ENCODE assay signal across 10 cellular contexts in the genomic region with DNA sequence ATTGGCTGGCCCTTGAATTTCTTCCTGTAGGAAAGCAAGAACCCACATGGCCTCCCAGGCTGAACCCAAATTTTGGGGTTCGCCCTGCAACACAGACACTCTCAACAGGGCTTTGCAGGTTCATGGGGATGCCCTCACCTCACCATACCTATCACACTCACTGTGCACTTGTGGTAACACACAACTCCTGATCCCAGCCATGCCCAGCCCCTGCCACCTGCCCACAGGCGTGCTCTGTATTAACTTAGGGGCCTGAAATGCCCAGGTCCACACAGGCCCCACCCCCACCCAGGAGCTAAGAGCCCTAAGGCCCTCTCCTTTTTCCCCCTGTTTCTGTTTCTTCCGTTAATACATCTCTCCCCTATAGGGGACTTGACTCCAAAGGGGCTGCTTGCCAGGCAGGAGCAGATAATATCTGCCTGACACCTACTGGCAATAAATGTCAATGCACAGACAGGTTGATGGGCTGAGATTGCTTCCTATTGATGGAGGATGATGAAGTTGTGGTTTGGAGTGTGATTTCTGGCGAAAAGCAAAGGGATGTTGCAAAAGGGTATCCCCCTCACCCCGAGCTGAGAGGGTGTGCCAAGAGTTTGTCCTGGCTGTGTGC.
DNase-seq lines count a peak whose midpoint lies in the region; ATAC-seq and TF ChIP-seq lines count a peak whose summit lies in the region.
"Had no signal": no experiment of that assay in that cellular context is flagged by ENCODE, and none has a peak within 500 bp of the region (broad histone marks: within the 10 kb centered on the region; RNA-seq: fewer than 3 reads in every experiment).

No MANE protein-coding gene starts in this region.

- H4K8ac ChIP-seq in neuronal stem cell (ENCODE audit: low read depth, low read length) = no peak overlapping the region

- no peaks in the 10 kb centered on the region; the same call in 1 of the 2 replicates for H3K9me3 ChIP-seq in Loucy (ENCODE audit: insufficient read depth, low read depth, low read length)
- H3K9me3 ChIP-seq in neuronal stem cell (replicated peaks in 1 of 2; ENCODE audit: control insufficient read depth in 2 of 2, insufficient read depth in 1 of 2, low read depth in 1 of 2, low read length in 2 of 2) = no peaks in the 10 kb centered on the region

- no peak for ATAC-seq in GM19395 (IDR thresholded peaks at IDR 0.05; ENCODE audit: unreplicated experiment)

- no peaks in the 10 kb centered on the region for H3K9me2 ChIP-seq in Loucy (replicated peaks; ENCODE audit: low read depth, low read length)

- no peak overlapping the region for H2BK12ac ChIP-seq in neuronal stem cell (ENCODE audit: low read length)

- H3K79me2 ChIP-seq in Loucy (ENCODE audit: insufficient read depth, low read length) = no peaks in the 10 kb centered on the region

- H4K20me1 ChIP-seq in Loucy (ENCODE audit: insufficient read depth, low read length, poor library complexity, severe bottlenecking) = no peaks in the 10 kb centered on the region

- DNase-seq in DMS 273 (lab: John Stamatoyannopoulos, UW; ENCODE audit: unreplicated experiment) (peak; percentile 62), DMS 273 treated with DMSO at 0.1 percent for 48 hours (lab: John Stamatoyannopoulos, UW) (no peak), choroid plexus epithelial cell (ENCODE audit: low read depth) (peak; percentile 2), neuronal stem cell (ENCODE audit: low spot score) (peak; percentile 15), NCI-H2227 (lab: John Stamatoyannopoulos, UW; ENCODE audit: unreplicated experiment) (no peak)
- DNase-seq in stimulated activated naive CD4-positive, alpha-beta T cell (lab: John Stamatoyannopoulos, UW) = no peak
- DNase-seq: 8988T, NCI-H446 treated with DMSO at 0.1 percent for 48 hours had no signal

- no peak overlapping the region for H3K4me3 ChIP-seq in Loucy (ENCODE audit: low read length, poor library complexity, severe bottlenecking)
- H3K4me3 ChIP-seq in choroid plexus epithelial cell (ENCODE audit: low read depth, low read length) = no peak overlapping the region
- no peak overlapping the region for H3K4me3 ChIP-seq in neuronal stem cell (ENCODE audit: low read length in 2 of 2)

- no peak overlapping the region for H3K9ac ChIP-seq in Loucy (ENCODE audit: low read depth, low read length, poor library complexity, severe bottlenecking)
- peak overlapping the region; percentile 7 for H3K9ac ChIP-seq in neuronal stem cell (ENCODE audit: low read depth, low read length, poor library complexity)

- TF ChIP-seq CTCF in Loucy (conservative IDR thresholded peaks at IDR 0.05; ENCODE audit: low read length) (peak; percentile 50), choroid plexus epithelial cell (conservative IDR thresholded peaks at IDR 0.05; ENCODE audit: low read depth, low read length) (no peak)

- no peak overlapping the region for H4K91ac ChIP-seq in neuronal stem cell (ENCODE audit: low read depth, low read length, poor library complexity)

- H3K27me3 ChIP-seq in Loucy (ENCODE audit: insufficient read depth, low read length, poor library complexity, severe bottlenecking) (no peaks in the 10 kb centered on the region), neuronal stem cell (ENCODE audit: control insufficient read depth in 3 of 3, insufficient read depth in 3 of 3, low read depth in 1 of 3, low read length in 3 of 3) (peaks cover 0 to 3% (median 0%) of the 10 kb centered on the region in 3 experiments)

- peak overlapping the region; percentile 26 for H3K23ac ChIP-seq in neuronal stem cell (ENCODE audit: low read depth, low read length, poor library complexity)

- H3K4me1 ChIP-seq in Loucy (ENCODE audit: insufficient read depth, low read length, poor library complexity, severe bottlenecking) (no peaks in the 10 kb centered on the region), neuronal stem cell (ENCODE audit: control insufficient read depth in 2 of 2, insufficient read depth in 1 of 2, low read depth in 1 of 2, low read length in 2 of 2) (peaks cover 0 to 6% of the 10 kb centered on the region in 2 donors)

- no peaks in the 10 kb centered on the region for H3F3A ChIP-seq in Loucy (ENCODE audit: low read depth)

- H3K4ac ChIP-seq in neuronal stem cell (ENCODE audit: low read length) = no peak overlapping the region

- no peak overlapping the region for H2AFZ ChIP-seq in Loucy (ENCODE audit: low read length)
- H2AFZ ChIP-seq in neuronal stem cell (ENCODE audit: low read length) = no peak overlapping the region

- H3K27ac ChIP-seq in neuronal stem cell (replicated peaks; ENCODE audit: low read length) = no peak overlapping the region

- H3K36me3 ChIP-seq in Loucy (ENCODE audit: insufficient read depth, low read length) = no peaks in the 10 kb centered on the region
- no peaks in the 10 kb centered on the region for H3K36me3 ChIP-seq in neuronal stem cell (replicated peaks in 1 of 2; ENCODE audit: control insufficient read depth in 2 of 2, insufficient read depth in 2 of 2, low read length in 2 of 2)

- H3K14ac ChIP-seq in neuronal stem cell (ENCODE audit: low read length) = no peak overlapping the region

- H2BK120ac ChIP-seq in neuronal stem cell (ENCODE audit: low read depth, low read length) = no peak overlapping the region

- WGBS in neuronal stem cell (ENCODE audit: extremely low coverage in 2 of 2, insufficient read length in 2 of 2, insufficient replicate concordance in 1 of 2), 2 donors = no CpG with 5 or more reads among the region's 5 CpGs

- H3K4me2 ChIP-seq in Loucy (ENCODE audit: low read depth, low read length, poor library complexity, severe bottlenecking) = no peak overlapping the region
- no peak overlapping the region for H3K4me2 ChIP-seq in neuronal stem cell (ENCODE audit: insufficient read depth, low read length, poor library complexity, severe bottlenecking)

- no peak overlapping the region for H2BK5ac ChIP-seq in neuronal stem cell (ENCODE audit: low read length)

- no peak overlapping the region for H2AK5ac ChIP-seq in neuronal stem cell (ENCODE audit: low read depth, low read length)

- peak overlapping the region; percentile 58 for H3K18ac ChIP-seq in neuronal stem cell (ENCODE audit: low read length)

- no peak overlapping the region for H2BK15ac ChIP-seq in neuronal stem cell (ENCODE audit: low read length)

- no peaks in the 10 kb centered on the region for H3K79me1 ChIP-seq in neuronal stem cell (ENCODE audit: low read depth, low read length)

Comparison
In these comparisons a context has a peak if more than half of its experiments do, and no peak if none do; other contexts are left out.
1. DNase-seq: peak in DMS 273 (single experiment), choroid plexus epithelial cell (single experiment) and neuronal stem cell (single experiment); none in DMS 273 treated with DMSO at 0.1 percent for 48 hours (single experiment), NCI-H2227 (single experiment) and stimulated activated naive CD4-positive, alpha-beta T cell (0 of 6).